22 cellular contexts compared by ENCODE assay signal in the genomic region with DNA sequence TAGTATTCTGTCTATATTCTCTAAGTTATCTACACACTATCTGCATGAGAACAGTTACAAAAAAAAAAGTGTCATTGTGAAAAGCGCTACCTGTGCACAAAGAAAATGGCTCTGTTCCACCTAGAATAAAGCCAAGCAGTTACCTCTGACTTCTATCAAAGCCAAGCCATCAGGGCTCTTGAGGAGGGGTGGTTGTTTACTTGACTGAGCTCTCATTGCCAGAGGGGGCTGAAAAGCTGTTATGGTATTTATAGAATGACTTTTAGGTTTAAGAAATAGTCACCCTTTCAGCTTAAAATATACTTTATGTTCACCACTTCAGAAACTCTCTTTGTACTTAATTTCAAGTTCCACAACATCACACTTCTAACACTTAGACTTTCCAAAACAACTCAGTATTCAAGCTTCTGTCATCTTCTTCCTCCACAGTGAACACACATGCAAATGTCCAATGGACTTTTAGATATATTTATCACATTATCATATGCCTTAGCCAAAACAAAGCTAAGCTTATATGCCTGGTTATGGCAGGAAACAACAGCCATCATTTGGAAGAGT.
"Had no signal": no experiment of that assay in that cellular context is flagged by ENCODE, and none has a peak within 500 bp of the region (broad histone marks: within the 10 kb centered on the region; RNA-seq: fewer than 3 reads in every experiment).

No MANE protein-coding gene starts in this region.

- DNase-seq: activated CD4-positive, alpha-beta T cell treated with anti-CD3 and anti-CD28 coated beads, Interleukin-2, amount 50 U/mL, for 4 hours; activated naive CD4-positive, alpha-beta T cell treated with Interleukin-2 at 50 U/mL for 16 hours; activated T-cell treated with anti-CD3 and anti-CD28 coated beads for 4 hours; anterior cingulate cortex; brain microvascular endothelial cell; central memory CD4-positive, alpha-beta T cell; endodermal cell; foreskin fibroblast; mesendoderm; naive thymus-derived CD4-positive, alpha-beta T cell; pancreas; stimulated activated CD4-positive, alpha-beta T cell treated with anti-CD3 and anti-CD28 coated beads, Interleukin-4, amount 100 ng/mL, for 1 hour; stimulated activated naive CD8-positive, alpha-beta T cell treated with anti-CD3 and anti-CD28 coated beads, Interleukin-15, amount 100 ng/mL, for 72 hours; trophoblast cell had no signal

- H3K27me3 Mint-ChIP-seq: naive thymus-derived CD4-positive, alpha-beta T cell; stimulated activated naive CD8-positive, alpha-beta T cell treated with anti-CD3 and anti-CD28 coated beads, Interleukin-15, amount 100 ng/mL, for 72 hours had no signal

- H3K36me3 ChIP-seq: brain microvascular endothelial cell, neutrophil, pancreas, suprapubic skin, vagina had no signal

- H3K27ac ChIP-seq: brain microvascular endothelial cell, epithelial cell of prostate, neutrophil, pancreas, suprapubic skin, vagina, VCaP had no signal

- H3K4me3 Mint-ChIP-seq: endodermal cell; naive thymus-derived CD4-positive, alpha-beta T cell; stimulated activated naive CD8-positive, alpha-beta T cell treated with anti-CD3 and anti-CD28 coated beads, Interleukin-15, amount 100 ng/mL, for 72 hours had no signal

- H3K27ac Mint-ChIP-seq: endodermal cell; stimulated activated naive CD8-positive, alpha-beta T cell treated with anti-CD3 and anti-CD28 coated beads, Interleukin-15, amount 100 ng/mL, for 72 hours had no signal

- H3K9me3 Mint-ChIP-seq: endodermal cell; naive thymus-derived CD4-positive, alpha-beta T cell; stimulated activated naive CD8-positive, alpha-beta T cell treated with anti-CD3 and anti-CD28 coated beads, Interleukin-15, amount 100 ng/mL, for 72 hours had no signal

- H3K4me3 ChIP-seq: pancreas, smooth muscle cell, suprapubic skin, vagina had no signal

- H3K4me2 ChIP-seq: smooth muscle cell had no signal

- H3K9me3 ChIP-seq: neutrophil, pancreas, suprapubic skin, vagina had no signal

- H3K27me3 ChIP-seq: brain microvascular endothelial cell, neutrophil, pancreas, suprapubic skin, vagina had no signal

- FAIRE-seq: colon, pancreas had no signal

- ATAC-seq: naive thymus-derived CD4-positive, alpha-beta T cell; pancreas; sciatic nerve had no signal
